10 cellular contexts compared by ENCODE assay signal in the genomic region with DNA sequence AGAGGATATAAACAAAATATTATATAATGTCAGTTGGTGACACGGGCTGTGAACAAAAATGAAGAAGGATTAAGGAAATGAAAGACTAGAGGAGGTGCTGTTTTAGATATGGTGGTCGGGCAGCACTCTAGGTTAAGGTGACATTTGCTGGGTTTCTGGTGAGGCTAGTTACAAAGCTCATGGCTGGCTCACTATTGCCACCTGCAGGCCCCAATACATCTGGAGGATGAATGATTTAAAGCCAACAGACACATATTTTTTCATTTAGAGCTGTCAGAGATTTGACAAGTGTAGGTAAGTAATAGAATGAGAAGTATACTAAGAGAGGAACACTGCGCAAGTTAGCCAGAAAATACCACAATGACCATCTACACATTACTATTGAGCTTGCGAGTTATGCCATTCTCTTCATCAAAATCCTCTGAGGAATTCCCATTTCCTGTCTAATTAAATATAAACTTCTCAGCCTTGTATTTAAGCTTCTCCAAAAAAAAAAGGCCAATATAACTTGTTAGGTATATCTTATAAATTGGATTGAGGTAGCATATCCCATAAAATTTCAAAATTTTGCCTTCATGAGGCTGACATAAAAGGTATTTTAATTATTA. TPM values are rescaled to one million over a fixed set of nuclear protein-coding genes. Genes with fewer than 3 reads are reported as not detected.
DNase-seq lines count a peak whose midpoint lies in the region; ATAC-seq and TF ChIP-seq lines count a peak whose summit lies in the region.
"Had no signal": no experiment of that assay in that cellular context is flagged by ENCODE, and none has a peak within 500 bp of the region (broad histone marks: within the 10 kb centered on the region; RNA-seq: fewer than 3 reads in every experiment).

No MANE protein-coding gene starts in this region.

- H3K36me3 ChIP-seq in BJ (ENCODE audit: control insufficient read depth, insufficient read depth, low read length) (no peaks in the 10 kb centered on the region), esophagus muscularis mucosa (no peaks in the 10 kb centered on the region), neural cell (ENCODE audit: insufficient read depth, low read length) (no peaks in the 10 kb centered on the region)

- peak; percentile 80 for TF ChIP-seq RAD21 in neural cell (conservative IDR thresholded peaks at IDR 0.05)

- POLR2A ChIA-PET in BJ (lab: Charles Lee): no interaction called here

- no peak for TF ChIP-seq EP300 in esophagus muscularis mucosa (IDR thresholded peaks at IDR 0.05)
- TF ChIP-seq EP300 in neural cell (conservative IDR thresholded peaks at IDR 0.05; ENCODE audit: poor library complexity, severe bottlenecking): no peak

- DNase-seq in BJ (ENCODE audit: low read depth) (no peak), NCI-H345 treated with DMSO at 0.1 percent for 48 hours (lab: John Stamatoyannopoulos, UW; ENCODE audit: unreplicated experiment) (peak; percentile 7), esophagus muscularis mucosa (ENCODE audit: extremely low spot score) (no peak), NCI-H2107 treated with DMSO at 0.1 percent for 48 hours (lab: John Stamatoyannopoulos, UW; ENCODE audit: unreplicated experiment) (no peak)
- DNase-seq in activated CD8-positive, alpha-beta memory T cell treated with anti-CD3 and anti-CD28 coated beads for 48 hours (ENCODE audit: low read depth in 2 of 3, low spot score in 2 of 3): peak in 2 of 3 experiments; percentile 6 to 20

- ATAC-seq in GM18520 (IDR thresholded peaks at IDR 0.05; ENCODE audit: unreplicated experiment) (peak; percentile 53), HG03025 (IDR thresholded peaks at IDR 0.05; ENCODE audit: low FRiP score, unreplicated experiment) (peak; percentile 45)

- H4K20me1 ChIP-seq in neural cell (ENCODE audit: insufficient read depth): no peaks in the 10 kb centered on the region

- TF ChIP-seq CTCF in BJ (IDR thresholded peaks at IDR 0.05; ENCODE audit: insufficient read depth, low read depth, low read length) (peak; percentile 73), esophagus muscularis mucosa (IDR thresholded peaks at IDR 0.05) (peak; percentile 23 to 52 (median 32)), neural cell (IDR thresholded peaks at IDR 0.05; ENCODE audit: poor library complexity, severe bottlenecking) (peak; percentile 88)

- H3K9me3 ChIP-seq in esophagus muscularis mucosa (no peaks in the 10 kb centered on the region), neural cell (ENCODE audit: low read length) (no peaks in the 10 kb centered on the region)

- H3F3A ChIP-seq in neural cell (ENCODE audit: insufficient read depth, low read length, poor library complexity, severe bottlenecking): no peaks in the 10 kb centered on the region

- intact Hi-C loops in esophagus muscularis mucosa (cut with DNase I): no loop called here

- H3K27me3 ChIP-seq in BJ (ENCODE audit: control insufficient read depth, insufficient read depth, low read length) (peaks cover 4% of the 10 kb centered on the region), esophagus muscularis mucosa (no peaks in the 10 kb centered on the region), neural cell (ENCODE audit: insufficient read depth, low read depth, low read length) (no peaks in the 10 kb centered on the region)

- no peak for TF ChIP-seq POLR2A in esophagus muscularis mucosa (IDR thresholded peaks at IDR 0.05; ENCODE audit: low read depth)

- H3K27ac ChIP-seq in esophagus muscularis mucosa (replicated peaks in 1 of 4): no peak overlapping the region
- H3K27ac ChIP-seq in neural cell (ENCODE audit: low read length): no peak overlapping the region

- CTCF ChIA-PET in BJ (lab: Yijun Ruan, JAX): interaction anchor here (0.6 to 3.9 kb wide), 14 partner anchors 9 to 116 kb away, joined by 3 to 46 read pairs (median 4); a partner anchor contains a TSS

- H2AFZ ChIP-seq in neural cell (ENCODE audit: low read depth, low read length): no peak overlapping the region

- no peaks in the 10 kb centered on the region for H3K79me2 ChIP-seq in neural cell (replicated peaks; ENCODE audit: insufficient read depth, low read length)

- no peaks in the 10 kb centered on the region for H3K9me2 ChIP-seq in neural cell (ENCODE audit: insufficient read depth, low read length)

- H3K4me3 ChIP-seq in BJ (ENCODE audit: low read depth, low read length) (no peak overlapping the region), esophagus muscularis mucosa (no peak overlapping the region), neural cell (ENCODE audit: low read length) (no peak overlapping the region)

- no peaks in the 10 kb centered on the region for H3K4me1 ChIP-seq in esophagus muscularis mucosa

- WGBS in esophagus muscularis mucosa: 44% methylated on average over 4 of the region's 4 CpGs

- H3K4me2 ChIP-seq in neural cell (ENCODE audit: low read length): no peak overlapping the region

- no peak overlapping the region for H3K9ac ChIP-seq in neural cell (ENCODE audit: low read length)

TF ChIP-seq in neural cell, 6 proteins besides CTCF, POLR2A, EP300 and RAD21:
- no peak for TF ChIP-seq EZH2 (IDR thresholded peaks at IDR 0.05; ENCODE audit: borderline replicate concordance, insufficient read depth, low read length, poor library complexity, severe bottlenecking)
- peak; percentile 85 for TF ChIP-seq SMC3 (conservative IDR thresholded peaks at IDR 0.05; ENCODE audit: poor library complexity)
- TF ChIP-seq MXI1 (conservative IDR thresholded peaks at IDR 0.05; ENCODE audit: poor library complexity, severe bottlenecking): no peak
TF ChIP-seq in neural cell: peak in this region for 1.

RNA-seq across cellular contexts. Expression of a gene that starts 6.4 kb away (rescaled TPM):
- not detected in 2 replicates for polyA plus RNA-seq in BJ (2011; rRNA removed)
- not detected in 2 replicates for polyA minus RNA-seq in BJ (2011; rRNA and poly(A)+ RNA removed)
- not detected for total RNA-seq in esophagus muscularis mucosa
- not detected in 2 replicates for polyA plus RNA-seq in neural cell
- not detected in 2 replicates for polyA minus RNA-seq in neural cell
- total RNA-seq: T-helper 1 cell treated with Interleukin-12 subunit alpha and Interleukin-12 subunit beta and Interleukin-4 antibody, amounts not matched to agents 30 ng/mL and 1 ng/mL, for 36 hours; temporal lobe had no signal

RNA-seq across cellular contexts. Expression of a gene that starts 28.3 kb away (rescaled TPM):
- polyA plus RNA-seq in BJ (2011; rRNA removed) (not detected in 2 replicates), neural cell (not detected in 2 replicates)
- polyA minus RNA-seq in BJ (2011; rRNA and poly(A)+ RNA removed): not detected in 2 replicates
- total RNA-seq in esophagus muscularis mucosa: not detected
- polyA minus RNA-seq in neural cell: not detected in 2 replicates
- total RNA-seq: T-helper 1 cell treated with Interleukin-12 subunit alpha and Interleukin-12 subunit beta and Interleukin-4 antibody, amounts not matched to agents 30 ng/mL and 1 ng/mL, for 36 hours; temporal lobe had no signal

RNA-seq across cellular contexts. Expression of a gene that starts 56.0 kb away (rescaled TPM):
- polyA plus RNA-seq in BJ (2011; rRNA removed) (not detected in 2 replicates), neural cell (not detected in 2 replicates)
- not detected in 2 replicates for polyA minus RNA-seq in BJ (2011; rRNA and poly(A)+ RNA removed)
- total RNA-seq in esophagus muscularis mucosa: not detected
- not detected in 2 replicates for polyA minus RNA-seq in neural cell
- total RNA-seq: T-helper 1 cell treated with Interleukin-12 subunit alpha and Interleukin-12 subunit beta and Interleukin-4 antibody, amounts not matched to agents 30 ng/mL and 1 ng/mL, for 36 hours; temporal lobe had no signal

Comparison
In these comparisons a context has a peak if more than half of its experiments do, and no peak if none do; other contexts are left out.
1. DNase-seq: peak in NCI-H345 treated with DMSO at 0.1 percent for 48 hours (single experiment) and activated CD8-positive, alpha-beta memory T cell treated with anti-CD3 and anti-CD28 coated beads for 48 hours (2 of 3); none in BJ (single experiment), esophagus muscularis mucosa (single experiment) and NCI-H2107 treated with DMSO at 0.1 percent for 48 hours (single experiment).
2. CTCF ChIP-seq: peak in every context shown above with its lines; median percentile 88 in neural cell; 73 in BJ; 32 in esophagus muscularis mucosa.